9 cellular contexts compared by ENCODE assay signal in the genomic region with DNA sequence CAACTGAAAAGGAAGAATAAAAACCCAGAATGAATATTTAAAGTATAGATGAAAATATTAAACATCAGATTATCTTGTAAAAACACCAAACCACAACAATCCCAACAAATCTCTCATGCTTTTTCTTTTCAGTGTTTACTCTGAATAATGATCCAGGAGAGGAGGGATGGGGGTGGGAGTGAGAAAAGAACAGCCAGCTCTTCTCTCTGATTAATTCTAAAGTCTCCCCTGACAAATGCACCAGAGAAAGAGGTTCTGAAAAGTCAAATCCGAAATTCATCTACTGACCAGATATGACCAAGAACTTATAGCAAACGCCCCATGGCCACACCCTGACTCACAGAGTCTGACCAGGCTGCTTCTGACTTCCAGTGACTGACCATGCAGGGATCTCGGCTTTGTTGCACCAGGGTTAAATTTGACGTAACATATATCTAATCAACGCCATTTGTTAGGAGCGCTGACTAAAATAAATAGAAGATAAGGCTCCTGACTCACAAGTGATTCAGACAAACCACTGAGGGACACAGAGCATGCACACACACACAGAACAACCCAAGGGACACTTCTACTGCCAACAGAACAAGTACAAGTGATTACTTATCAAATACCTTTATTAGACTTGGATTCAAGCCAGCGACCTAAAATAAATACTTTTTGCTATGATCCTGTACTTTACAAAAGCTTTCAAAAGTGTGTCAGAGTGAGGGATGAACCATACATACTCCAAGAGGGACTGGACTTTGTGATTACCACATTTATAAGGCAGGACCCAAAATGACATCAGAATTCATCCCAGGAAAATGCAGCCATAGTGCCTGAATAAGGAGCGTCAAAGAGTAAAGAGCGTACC. TPM values are rescaled to one million over a fixed set of nuclear protein-coding genes. Genes with fewer than 3 reads are reported as not detected.
DNase-seq lines count a peak whose midpoint lies in the region; ATAC-seq, FAIRE-seq and TF ChIP-seq lines count a peak whose summit lies in the region.
"Had no signal": no experiment of that assay in that cellular context is flagged by ENCODE, and none has a peak within 500 bp of the region (broad histone marks: within the 10 kb centered on the region; RNA-seq: fewer than 3 reads in every experiment).

No MANE protein-coding gene starts in this region.

- H3K27me3 Mint-ChIP-seq in effector memory CD8-positive, alpha-beta T cell = no peaks in the 10 kb centered on the region

- peaks cover 0 to 14% of the 10 kb centered on the region in 2 donors for H3K4me1 ChIP-seq in lung (ENCODE audit: control insufficient read depth in 2 of 2, insufficient read depth in 2 of 2, low read length in 2 of 2)

- ATAC-seq in lung (ENCODE audit: insufficient read depth, low FRiP score) = peak; percentile 49
- ATAC-seq in effector memory CD8-positive, alpha-beta T cell (replicated peaks) = no peak

- peaks cover 9% of the 10 kb centered on the region for H3K36me3 Mint-ChIP-seq in effector memory CD8-positive, alpha-beta T cell (ENCODE audit: insufficient read depth)

- TF ChIP-seq CTCF in brain microvascular endothelial cell (IDR thresholded peaks at IDR 0.05; ENCODE audit: low read depth, low read length, missing control alignments) = no peak
- TF ChIP-seq CTCF in lung (IDR thresholded peaks at IDR 0.05; ENCODE audit: control extremely low read depth, extremely low read depth) = no peak

- H3K9me3 Mint-ChIP-seq in effector memory CD8-positive, alpha-beta T cell = no peaks in the 10 kb centered on the region

- H3K4me1 Mint-ChIP-seq in effector memory CD8-positive, alpha-beta T cell (ENCODE audit: low read depth in 2 of 2) = peaks cover 0 to 8% of the 10 kb centered on the region in 2 donors

- no peak overlapping the region for H3K4me3 ChIP-seq in brain microvascular endothelial cell (ENCODE audit: low read depth, low read length)
- H3K4me3 ChIP-seq in lung = no peak overlapping the region

- DNase-seq in AG20443 (ENCODE audit: low spot score) (peak; percentile 80), HTR-8/SVneo (ENCODE audit: insufficient read length, low spot score) (peak; percentile 46), brain microvascular endothelial cell (peak; percentile 99), lung (ENCODE audit: low spot score) (no peak), ecto neural progenitor cell (ENCODE audit: low spot score) (no peak), NCI-H187 (lab: John Stamatoyannopoulos, UW) (no peak)
- DNase-seq in stimulated activated CD4-positive, alpha-beta T cell treated with anti-CD3 and anti-CD28 coated beads, Interleukin-4, amount 100 ng/mL, for 24 hours = no peak
- DNase-seq in effector memory CD8-positive, alpha-beta T cell = no peak
- DNase-seq: NCI-H2171 had no signal

- WGBS in lung, 2 donors = 65 to 82% methylated on average over 9 of the region's 9 CpGs

- no peak for FAIRE-seq in HTR-8/SVneo (lab: Jason Lieb, UNC)

- H3K27ac ChIP-seq in brain microvascular endothelial cell (peak overlapping the region; percentile 74), lung (ENCODE audit: low read depth in 1 of 2, low read length in 1 of 2) (peak overlapping the region in 1 of 2 donors; percentile 68)

- no peaks in the 10 kb centered on the region for H3K9me3 ChIP-seq in lung (ENCODE audit: control insufficient read depth in 2 of 2, insufficient read depth in 1 of 2, low read length in 1 of 2)

- no peaks in the 10 kb centered on the region for H3K27me3 ChIP-seq in brain microvascular endothelial cell (replicated peaks)
- H3K27me3 ChIP-seq in lung (ENCODE audit: control insufficient read depth, insufficient read depth) = no peaks in the 10 kb centered on the region

- no peak overlapping the region for H3K4me3 Mint-ChIP-seq in effector memory CD8-positive, alpha-beta T cell

- no peak overlapping the region for H3K27ac Mint-ChIP-seq in effector memory CD8-positive, alpha-beta T cell

- in situ Hi-C loops in brain microvascular endothelial cell (cut with HindIII; ENCODE audit: low pct_ligation_motif_present, low sequenced_read_pairs) = no loop called here

- H3K36me3 ChIP-seq in brain microvascular endothelial cell (replicated peaks) (peaks cover 3% of the 10 kb centered on the region), lung (ENCODE audit: control insufficient read depth in 2 of 2, insufficient read depth in 2 of 2, low read length in 2 of 2) (peaks cover 0 to 8% of the 10 kb centered on the region in 2 donors)

RNA-seq across cellular contexts. Expression of gene SPOCK2, which starts 9.3 kb away (rescaled TPM):
- total RNA-seq in lung = 100 to 1,000 TPM in 1 of 2 donors, 10 to 100 TPM in 1; 24.1 to 103 TPM
- polyA plus RNA-seq in lung = 10 to 100 TPM; 34.1 to 86.0 TPM

Comparison
In these comparisons a context has a peak if more than half of its experiments do, and no peak if none do; other contexts are left out.
1. DNase-seq: peak in AG20443 (single experiment), HTR-8/SVneo (single experiment) and brain microvascular endothelial cell (single experiment); none in lung (single experiment), stimulated activated CD4-positive, alpha-beta T cell treated with anti-CD3 and anti-CD28 coated beads, Interleukin-4, amount 100 ng/mL, for 24 hours (single experiment), effector memory CD8-positive, alpha-beta T cell (0 of 3), ecto neural progenitor cell (single experiment) and NCI-H187 (0 of 2).